Comparison of ENCODE assay signal across 8 cellular contexts in genomic region chr9:36036780-36037579, GRCh38. TPM values are rescaled to one million over a fixed set of nuclear protein-coding genes. Genes with fewer than 3 reads are reported as not detected.
DNase-seq lines count a peak whose midpoint lies in the region; ATAC-seq and TF ChIP-seq lines count a peak whose summit lies in the region.

Gene RECK (plus strand): TSS chr9:36036913. CDS start chr9:36036999, 86 bp downstream.

- peaks cover 8% of the 10 kb centered on the region for H4K20me1 ChIP-seq in Karpas-422 (ENCODE audit: insufficient read depth, low read depth, low read length)

- H3K36me3 ChIP-seq in Karpas-422 (ENCODE audit: insufficient read depth, low read length) (no peaks in the 10 kb centered on the region), gastroesophageal sphincter (no peaks in the 10 kb centered on the region), neuronal stem cell (replicated peaks in 1 of 2; ENCODE audit: control insufficient read depth in 2 of 2, insufficient read depth in 2 of 2, low read length in 2 of 2) (no peaks in the 10 kb centered on the region)

- TF ChIP-seq CTCF in gastroesophageal sphincter (IDR thresholded peaks at IDR 0.05), result no peak

- intact Hi-C loops in activated naive CD4-positive, alpha-beta T cell treated with anti-CD3 and anti-CD28 coated beads for 36 hours (cut with micrococcal nuclease), result loop anchor here (1.0 to 5.0 kb wide), 6 partner anchors 28 to 926 kb away; partner anchors contain the start of genes CLTA, FAM221B, GNE and TMEM8B

- ATAC-seq in GM21529 (IDR thresholded peaks at IDR 0.05; ENCODE audit: unreplicated experiment) (peak; percentile 88), gastroesophageal sphincter (peak; percentile 94)

- H3K9ac ChIP-seq in Karpas-422 (ENCODE audit: low read length) (peak within 1 kb of the TSS; percentile 76), neuronal stem cell (ENCODE audit: low read depth, low read length, poor library complexity) (peak within 1 kb of the TSS; percentile 98)

- peak within 1 kb of the TSS; percentile 72 for H4K8ac ChIP-seq in neuronal stem cell (ENCODE audit: low read depth, low read length)

- H2BK5ac ChIP-seq in neuronal stem cell (ENCODE audit: low read length), result peak within 1 kb of the TSS; percentile 97

- H3K4ac ChIP-seq in neuronal stem cell (ENCODE audit: low read length), result no peak within 1 kb of the TSS

- H3K27ac ChIP-seq in Karpas-422 (ENCODE audit: low read length) (no peak within 1 kb of the TSS), gastroesophageal sphincter (peak within 1 kb of the TSS; percentile 47 to 89 (median 88)), neuronal stem cell (replicated peaks; ENCODE audit: low read length) (peak within 1 kb of the TSS; percentile 66)

- no peaks in the 10 kb centered on the region for H3K27me3 Mint-ChIP-seq in activated naive CD4-positive, alpha-beta T cell treated with anti-CD3 and anti-CD28 coated beads for 36 hours (ENCODE audit: low read depth)

- CTCF ChIA-PET in activated naive CD4-positive, alpha-beta T cell treated with anti-CD3 and anti-CD28 coated beads for 36 hours (lab: Charles Lee), result interaction anchor here (0.6 to 2.4 kb wide), 6 partner anchors 13 to 129 kb away, joined by 3 to 11 read pairs (median 4); no protein-coding TSS in a partner anchor

- no peaks in the 10 kb centered on the region for H3K9me3 Mint-ChIP-seq in activated naive CD4-positive, alpha-beta T cell treated with anti-CD3 and anti-CD28 coated beads for 36 hours

- H2BK15ac ChIP-seq in neuronal stem cell (ENCODE audit: low read length), result no peak within 1 kb of the TSS

- H3K79me2 ChIP-seq in Karpas-422 (ENCODE audit: low read length), result no peaks in the 10 kb centered on the region

- H3K79me1 ChIP-seq in neuronal stem cell (ENCODE audit: low read depth, low read length), result no peaks in the 10 kb centered on the region

- H2BK120ac ChIP-seq in neuronal stem cell (ENCODE audit: low read depth, low read length), result peak within 1 kb of the TSS; percentile 44

- H2AK5ac ChIP-seq in neuronal stem cell (ENCODE audit: low read depth, low read length), result no peak within 1 kb of the TSS

- TF ChIP-seq EP300 in gastroesophageal sphincter (IDR thresholded peaks at IDR 0.05), result no peak

- H3K4me2 ChIP-seq in Karpas-422 (ENCODE audit: low read depth, low read length, poor library complexity, severe bottlenecking) (peak within 1 kb of the TSS; percentile 86), neuronal stem cell (ENCODE audit: insufficient read depth, low read length, poor library complexity, severe bottlenecking) (peak within 1 kb of the TSS; percentile 78)

- H2BK12ac ChIP-seq in neuronal stem cell (ENCODE audit: low read length), result peak within 1 kb of the TSS; percentile 77

- H3K4me3 Mint-ChIP-seq in activated naive CD4-positive, alpha-beta T cell treated with anti-CD3 and anti-CD28 coated beads for 36 hours, result peak within 1 kb of the TSS; percentile 93

- peak; percentile 70 for DNase-seq in DMS 273 treated with DMSO at 0.1 percent for 48 hours (lab: John Stamatoyannopoulos, UW)
- DNase-seq in Karpas-422, result peak; percentile 90
- peak; percentile 88 for DNase-seq in activated naive CD4-positive, alpha-beta T cell treated with anti-CD3 and anti-CD28 coated beads for 36 hours
- peak; percentile 85 for DNase-seq in neuronal stem cell (ENCODE audit: low spot score)
- peak; percentile 72 for DNase-seq in stromal cell of bone marrow (ENCODE audit: low read depth)

- TF ChIP-seq POLR2A in Raji (IDR thresholded peaks at IDR 0.05; ENCODE audit: insufficient read depth, low read depth, low read length), result peak; percentile 51
- TF ChIP-seq POLR2A in gastroesophageal sphincter (IDR thresholded peaks at IDR 0.05), result peak; percentile 88 to 90

- H2AFZ ChIP-seq in Karpas-422 (ENCODE audit: low read length) (peak within 1 kb of the TSS; percentile 93), neuronal stem cell (ENCODE audit: low read length) (peak within 1 kb of the TSS; percentile 99)

- no peaks in the 10 kb centered on the region for H3K9me3 ChIP-seq in Karpas-422 (ENCODE audit: low read length)
- no peaks in the 10 kb centered on the region for H3K9me3 ChIP-seq in gastroesophageal sphincter
- no peaks in the 10 kb centered on the region for H3K9me3 ChIP-seq in neuronal stem cell (replicated peaks in 1 of 2; ENCODE audit: control insufficient read depth in 2 of 2, insufficient read depth in 1 of 2, low read depth in 1 of 2, low read length in 2 of 2)

- H3K4me1 ChIP-seq in Karpas-422 (ENCODE audit: low read length) (peaks cover 9% of the 10 kb centered on the region), gastroesophageal sphincter (peaks cover 0 to 53% (median 4%) of the 10 kb centered on the region in 3 donors), neuronal stem cell (ENCODE audit: control insufficient read depth in 2 of 2, insufficient read depth in 1 of 2, low read depth in 1 of 2, low read length in 2 of 2) (peaks cover 3 to 7% of the 10 kb centered on the region in 2 donors)

- no peaks in the 10 kb centered on the region for H3K9me2 ChIP-seq in Karpas-422 (replicated peaks; ENCODE audit: insufficient read depth, low read length)

- H3K36me3 Mint-ChIP-seq in activated naive CD4-positive, alpha-beta T cell treated with anti-CD3 and anti-CD28 coated beads for 36 hours (ENCODE audit: low read depth), result no peaks in the 10 kb centered on the region

- WGBS in gastroesophageal sphincter (ENCODE audit: low coverage in 1 of 2), 2 donors, result 0% methylated on average over 7 of the region's 80 CpGs; no CpG with 5 or more reads in 1 of the 2 donors
- no CpG with 5 or more reads among the region's 80 CpGs for WGBS in neuronal stem cell (ENCODE audit: extremely low coverage in 2 of 2, insufficient read length in 2 of 2, insufficient replicate concordance in 1 of 2), 2 donors

- H4K91ac ChIP-seq in neuronal stem cell (ENCODE audit: low read depth, low read length, poor library complexity), result no peak within 1 kb of the TSS

- no peak within 1 kb of the TSS for H3K14ac ChIP-seq in neuronal stem cell (ENCODE audit: low read length)

- H3K4me3 ChIP-seq in Karpas-422 (ENCODE audit: low read length), result peak within 1 kb of the TSS; percentile 75
- peak within 1 kb of the TSS; percentile 87 to 95 for H3K4me3 ChIP-seq in gastroesophageal sphincter
- H3K4me3 ChIP-seq in neuronal stem cell (ENCODE audit: low read length in 2 of 2), result peak within 1 kb of the TSS; percentile 62 to 90

- peak within 1 kb of the TSS; percentile 67 for H3K27ac Mint-ChIP-seq in activated naive CD4-positive, alpha-beta T cell treated with anti-CD3 and anti-CD28 coated beads for 36 hours

- no peaks in the 10 kb centered on the region for H3K27me3 ChIP-seq in Karpas-422 (ENCODE audit: low read length)
- H3K27me3 ChIP-seq in gastroesophageal sphincter, result no peaks in the 10 kb centered on the region
- peaks cover 0 to 20% (median 0%) of the 10 kb centered on the region in 3 experiments for H3K27me3 ChIP-seq in neuronal stem cell (ENCODE audit: control insufficient read depth in 3 of 3, insufficient read depth in 3 of 3, low read depth in 1 of 3, low read length in 3 of 3)

- peaks cover 39% of the 10 kb centered on the region for H3K4me1 Mint-ChIP-seq in activated naive CD4-positive, alpha-beta T cell treated with anti-CD3 and anti-CD28 coated beads for 36 hours (ENCODE audit: low read depth)

- peak within 1 kb of the TSS; percentile 94 for H3K18ac ChIP-seq in neuronal stem cell (ENCODE audit: low read length)

- H3K23ac ChIP-seq in neuronal stem cell (ENCODE audit: low read depth, low read length, poor library complexity), result peak within 1 kb of the TSS; percentile 98

RNA-seq across cellular contexts. Expression of gene RECK, which starts in this region (rescaled TPM):
- 2.3 and 2.6 TPM in 2 replicates for total RNA-seq in Karpas-422 (2014; rRNA removed; shearing (Covaris generic); ENCODE audit: low replicate concordance)
- 1 to 10 TPM; 7.8 to 8.5 TPM for total RNA-seq in activated naive CD4-positive, alpha-beta T cell treated with anti-CD3 and anti-CD28 coated beads for 36 hours
- total RNA-seq in gastroesophageal sphincter, result 10 to 100 TPM; 12.6 to 29.5 (median 18.6) TPM
- polyA plus RNA-seq in neuronal stem cell (2013, experiment 1 of 2), result 12.2 TPM
- polyA plus RNA-seq in neuronal stem cell (2013, experiment 2 of 2), result 12.1 TPM
